Comparison of ENCODE assay signal across 7 cellular contexts in the genomic region with DNA sequence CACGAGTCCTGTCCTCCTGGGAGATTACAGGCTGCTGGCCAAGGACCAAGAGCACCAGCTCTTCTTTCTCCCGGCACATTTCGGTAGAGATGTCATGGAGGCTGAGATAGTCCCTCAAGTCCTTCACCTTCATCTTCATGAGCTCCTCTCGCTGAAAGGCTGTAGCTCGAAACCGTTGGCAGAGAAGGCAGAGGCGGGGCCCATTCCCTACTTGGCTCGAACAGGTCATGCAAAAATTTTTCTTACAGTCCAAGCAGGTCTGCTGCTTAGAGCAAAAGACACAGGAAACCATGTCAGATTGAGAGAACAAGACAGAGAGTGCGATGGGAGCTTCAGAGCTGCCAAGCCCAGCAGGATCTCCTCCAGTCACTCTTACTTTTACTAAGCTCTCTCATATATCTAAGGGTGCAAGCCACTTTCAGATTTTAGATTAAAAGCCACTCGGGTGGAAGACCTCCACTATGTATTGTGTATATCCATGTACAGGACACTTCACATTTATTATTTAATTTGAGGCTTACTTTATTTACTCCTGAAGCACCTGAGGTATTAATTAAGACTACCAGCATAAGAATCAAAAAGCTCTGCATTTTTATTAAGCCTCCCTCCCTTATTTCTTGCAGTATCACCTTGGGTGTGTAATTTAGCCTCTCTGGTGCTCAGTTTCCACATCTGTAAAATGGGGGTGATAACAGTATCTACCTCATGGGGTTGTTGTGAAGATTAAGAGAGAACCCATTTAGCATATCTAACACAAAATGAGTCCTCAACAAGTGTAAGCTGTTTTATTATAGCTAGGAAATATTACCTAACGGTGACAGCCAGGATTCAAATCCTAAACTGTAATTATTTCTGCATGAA. TPM values are rescaled to one million over a fixed set of nuclear protein-coding genes. Genes with fewer than 3 reads are reported as not detected.
DNase-seq lines count a peak whose midpoint lies in the region; TF ChIP-seq lines count a peak whose summit lies in the region.

No MANE protein-coding gene starts in this region.

- H3K79me2 ChIP-seq in fibroblast of lung (ENCODE audit: control insufficient read depth, insufficient read depth, low read length) (no peaks in the 10 kb centered on the region), smooth muscle cell (ENCODE audit: low read depth) (no peaks in the 10 kb centered on the region)

- peak overlapping the region; percentile 70; the same call in 1 of the 2 replicates for H3K4me3 Mint-ChIP-seq in HFFc6
- no peak overlapping the region for H3K4me3 Mint-ChIP-seq in activated CD4-positive, alpha-beta memory T cell treated with anti-CD3 and anti-CD28 coated beads, Interleukin-2, amount 10 ng/mL, durations not matched to agents 7 days and 5 days

- H3K4me2 ChIP-seq in fibroblast of lung (ENCODE audit: extremely low read depth, insufficient read depth, low read length) (no peak overlapping the region), smooth muscle cell (no peak overlapping the region)

- no peak overlapping the region for H3K9ac ChIP-seq in fibroblast of lung (ENCODE audit: insufficient read depth, low read length)
- no peak overlapping the region for H3K9ac ChIP-seq in smooth muscle cell (ENCODE audit: low read depth)

- H3K27me3 ChIP-seq in fibroblast of lung (ENCODE audit: control insufficient read depth, insufficient read depth, low read length) (no peaks in the 10 kb centered on the region), smooth muscle cell (ENCODE audit: low read depth) (no peaks in the 10 kb centered on the region), HAP-1 (ENCODE audit: low read depth) (no peaks in the 10 kb centered on the region)

- POLR2A ChIA-PET in activated CD4-positive, alpha-beta memory T cell treated with anti-CD3 and anti-CD28 coated beads, Interleukin-2, amount 10 ng/mL, durations not matched to agents 7 days and 5 days (lab: Charles Lee) = interaction anchor here (0.7 to 3.5 kb wide), 27 partner anchors 9 to 557 kb away, joined by 3 to 62 read pairs (median 8); partner anchors contain the start of genes CCT6B, LIG3, PEX12 and RAD51D

- peaks cover 14% of the 10 kb centered on the region; the same call in 1 of the 2 replicates for H3K36me3 Mint-ChIP-seq in HFFc6 (ENCODE audit: low read depth)
- peaks cover 73% of the 10 kb centered on the region for H3K36me3 Mint-ChIP-seq in activated CD4-positive, alpha-beta memory T cell treated with anti-CD3 and anti-CD28 coated beads, Interleukin-2, amount 10 ng/mL, durations not matched to agents 7 days and 5 days (ENCODE audit: low read depth)

- TF ChIP-seq CTCF in HFFc6 (IDR thresholded peaks at IDR 0.05) (no peak), fibroblast of lung (conservative IDR thresholded peaks at IDR 0.05 in 1 of 2, IDR thresholded peaks at IDR 0.05 in 1 of 2; ENCODE audit: low read depth in 1 of 2, low read length in 2 of 2) (no peak), smooth muscle cell (IDR thresholded peaks at IDR 0.05; ENCODE audit: borderline replicate concordance, insufficient read depth, poor library complexity, severe bottlenecking) (no peak)

- DNase-seq in HFFc6 = no peak
- no peak for DNase-seq in activated CD4-positive, alpha-beta memory T cell treated with anti-CD3 and anti-CD28 coated beads, Interleukin-2, amount 10 ng/mL, durations not matched to agents 7 days and 5 days
- DNase-seq in fibroblast of lung (ENCODE audit: low read depth in 2 of 2) = no peak
- DNase-seq in smooth muscle cell (lab: John Stamatoyannopoulos, UW; ENCODE audit: unreplicated experiment) = no peak
- no peak for DNase-seq in HAP-1 (ENCODE audit: low spot score in 2 of 2)
- DNase-seq in kidney tubule cell (ENCODE audit: low spot score) = no peak
- no peak for DNase-seq in DMS153 (lab: John Stamatoyannopoulos, UW)

- H3K4me1 Mint-ChIP-seq in HFFc6 (ENCODE audit: low read depth) = peaks cover 27% of the 10 kb centered on the region
- H3K4me1 Mint-ChIP-seq in activated CD4-positive, alpha-beta memory T cell treated with anti-CD3 and anti-CD28 coated beads, Interleukin-2, amount 10 ng/mL, durations not matched to agents 7 days and 5 days = peaks cover 55% of the 10 kb centered on the region

- H3K4me1 ChIP-seq in fibroblast of lung (ENCODE audit: control insufficient read depth, extremely low read depth, insufficient read depth, low read length) = peaks cover 7% of the 10 kb centered on the region
- H3K4me1 ChIP-seq in smooth muscle cell (ENCODE audit: low read depth) = peaks cover 7% of the 10 kb centered on the region
- no peaks in the 10 kb centered on the region for H3K4me1 ChIP-seq in HAP-1

- no peak overlapping the region for H3K4me3 ChIP-seq in fibroblast of lung (replicated peaks in 1 of 4; ENCODE audit: control extremely low read depth in 1 of 4, insufficient read depth in 1 of 4, low read depth in 3 of 4, low read length in 4 of 4)
- no peak overlapping the region for H3K4me3 ChIP-seq in smooth muscle cell
- H3K4me3 ChIP-seq in HAP-1 = no peak overlapping the region

- H3K27ac Mint-ChIP-seq in HFFc6 = peak overlapping the region; percentile 99
- H3K27ac Mint-ChIP-seq in activated CD4-positive, alpha-beta memory T cell treated with anti-CD3 and anti-CD28 coated beads, Interleukin-2, amount 10 ng/mL, durations not matched to agents 7 days and 5 days = peak overlapping the region; percentile 98

- H3K27me3 Mint-ChIP-seq in HFFc6 (ENCODE audit: insufficient read depth) = no peaks in the 10 kb centered on the region; the same call in none of the 2 replicates
- no peaks in the 10 kb centered on the region for H3K27me3 Mint-ChIP-seq in activated CD4-positive, alpha-beta memory T cell treated with anti-CD3 and anti-CD28 coated beads, Interleukin-2, amount 10 ng/mL, durations not matched to agents 7 days and 5 days

- H3K36me3 ChIP-seq in fibroblast of lung (ENCODE audit: control insufficient read depth, insufficient read depth, low read length) = peaks cover 2% of the 10 kb centered on the region
- H3K36me3 ChIP-seq in smooth muscle cell (ENCODE audit: low read depth) = no peaks in the 10 kb centered on the region
- no peaks in the 10 kb centered on the region for H3K36me3 ChIP-seq in HAP-1 (replicated peaks)

- H4K20me1 ChIP-seq in fibroblast of lung (ENCODE audit: control insufficient read depth, extremely low read depth, insufficient read depth, low read length) (no peaks in the 10 kb centered on the region), smooth muscle cell (ENCODE audit: low read depth) (no peaks in the 10 kb centered on the region)

- H3K27ac ChIP-seq in fibroblast of lung (ENCODE audit: insufficient read depth, low read length) (peak overlapping the region; percentile 88), smooth muscle cell (ENCODE audit: low read depth) (peak overlapping the region; percentile 94)

- 97% methylated on average over 11 of the region's 11 CpGs for WGBS in smooth muscle cell (ENCODE audit: low lambda C conversion rate)

- no peaks in the 10 kb centered on the region for H3K9me3 ChIP-seq in fibroblast of lung (ENCODE audit: control insufficient read depth, insufficient read depth, low read depth, low read length)
- H3K9me3 ChIP-seq in smooth muscle cell (replicated peaks; ENCODE audit: low read depth) = no peaks in the 10 kb centered on the region
- H3K9me3 ChIP-seq in HAP-1 = no peaks in the 10 kb centered on the region

- CTCF ChIA-PET in activated CD4-positive, alpha-beta memory T cell treated with anti-CD3 and anti-CD28 coated beads, Interleukin-2, amount 10 ng/mL, durations not matched to agents 7 days and 5 days (lab: Charles Lee) = interaction anchor here (1.1 to 3.2 kb wide), 15 partner anchors 8 to 120 kb away, joined by 3 to 39 read pairs (median 9); partner anchors contain the start of genes RAD51D and RFFL

- H2AFZ ChIP-seq in fibroblast of lung (ENCODE audit: low read length) (no peak overlapping the region), smooth muscle cell (ENCODE audit: low read depth) (no peak overlapping the region)

- H3K9me3 Mint-ChIP-seq in HFFc6 = no peaks in the 10 kb centered on the region
- H3K9me3 Mint-ChIP-seq in activated CD4-positive, alpha-beta memory T cell treated with anti-CD3 and anti-CD28 coated beads, Interleukin-2, amount 10 ng/mL, durations not matched to agents 7 days and 5 days = no peaks in the 10 kb centered on the region

- in situ Hi-C loops in HAP-1 (cut with MboI; ENCODE audit: low sequenced_read_pairs) = no loop called here

- peaks cover 9% of the 10 kb centered on the region for H3F3A ChIP-seq in smooth muscle cell (ENCODE audit: low read depth)

RNA-seq across cellular contexts. Expression of gene LIG3, which starts 41.4 kb away (rescaled TPM):
- 10 to 100 TPM; 22.6 to 34.4 (median 31.9) TPM for total RNA-seq in HFFc6 (2021; fragmentation: NEBNext Ultra II Directional; extraction: Animal tissue kit (Norgen Biotek cat#: 25700))
- 10 to 100 TPM; 35.0 to 38.3 TPM for total RNA-seq in activated CD4-positive, alpha-beta memory T cell treated with anti-CD3 and anti-CD28 coated beads, Interleukin-2, amount 10 ng/mL, durations not matched to agents 7 days and 5 days
- total RNA-seq in fibroblast of lung (24.1 and 28.2 TPM in 2 replicates), smooth muscle cell (31.2 and 34.6 TPM in 2 replicates)
- polyA plus RNA-seq in fibroblast of lung (19.4 and 29.0 TPM in 2 replicates), smooth muscle cell (18.1 and 19.4 TPM in 2 replicates)
- polyA plus RNA-seq in fibroblast of lung (2012) = 15.4 and 16.5 TPM in 2 replicates
- 57.6 and 75.8 TPM in 2 replicates for polyA minus RNA-seq in fibroblast of lung (ENCODE audit: low replicate concordance)

RNA-seq across cellular contexts. Expression of gene RFFL, which starts 41.8 kb away (rescaled TPM):
- 10 to 100 TPM; 12.0 to 18.5 (median 13.6) TPM for total RNA-seq in HFFc6 (2021; fragmentation: NEBNext Ultra II Directional; extraction: Animal tissue kit (Norgen Biotek cat#: 25700))
- 10 to 100 TPM; 47.3 to 53.9 TPM for total RNA-seq in activated CD4-positive, alpha-beta memory T cell treated with anti-CD3 and anti-CD28 coated beads, Interleukin-2, amount 10 ng/mL, durations not matched to agents 7 days and 5 days
- total RNA-seq in fibroblast of lung (5.6 and 10.1 TPM in 2 replicates), smooth muscle cell (7.1 and 20.0 TPM in 2 replicates)
- polyA plus RNA-seq in fibroblast of lung (15.9 and 26.8 TPM in 2 replicates), smooth muscle cell (5.3 and 7.0 TPM in 2 replicates)
- polyA plus RNA-seq in fibroblast of lung (2012) = 10.2 and 20.7 TPM in 2 replicates
- polyA minus RNA-seq in fibroblast of lung (ENCODE audit: low replicate concordance) = 60.4 and 165 TPM in 2 replicates
